In genomic region chr5:117863589-117864296, GRCh38 we compare ENCODE assay signal across 14 cellular contexts.
"Had no signal": no experiment of that assay in that cellular context is flagged by ENCODE, and none has a peak within 500 bp of the region (broad histone marks: within the 10 kb centered on the region; RNA-seq: fewer than 3 reads in every experiment).

No MANE protein-coding gene starts in this region.

- DNase-seq: activated CD4-positive, alpha-beta T cell treated with anti-CD3 and anti-CD28 coated beads for 48 hours; activated CD8-positive, alpha-beta memory T cell treated with anti-CD3 and anti-CD28 coated beads, Interleukin-2, amount 50 U/mL, for 48 hours; activated CD8-positive, alpha-beta T cell treated with anti-CD3 and anti-CD28 coated beads, Interleukin-2, amount 10 ng/mL, durations not matched to agents 7 days and 5 days; effector CD8-positive, alpha-beta T cell; foreskin melanocyte; heart left ventricle; natural killer cell; nucleus accumbens; right cardiac atrium; small intestine; thyroid gland; uterus had no signal

- ATAC-seq: activated CD8-positive, alpha-beta T cell treated with anti-CD3 and anti-CD28 coated beads, Interleukin-2, amount 10 ng/mL, durations not matched to agents 7 days and 5 days; heart left ventricle; mucosa of descending colon; natural killer cell; right cardiac atrium; WTC11 had no signal
